ENCODE assay signal across 19 cellular contexts in the genomic region with DNA sequence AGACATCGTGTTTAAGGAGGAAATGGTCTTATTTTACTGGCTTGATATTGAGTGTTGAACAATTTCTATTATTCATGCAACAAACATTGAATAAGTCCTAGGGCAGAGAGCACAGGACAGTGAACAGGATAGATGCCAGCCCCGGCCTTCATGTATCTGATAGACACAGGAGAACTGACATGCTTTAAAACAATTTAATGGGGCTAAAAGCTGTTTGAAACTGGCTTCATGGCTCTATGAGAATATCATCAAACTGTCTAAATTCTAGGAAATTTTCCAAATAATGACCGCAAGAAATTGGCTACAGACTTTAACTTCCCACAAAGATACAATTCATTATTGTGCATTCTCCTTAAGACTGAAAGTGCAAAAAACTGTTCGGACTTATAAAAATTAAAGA.
DNase-seq lines count a peak whose midpoint lies in the region; FAIRE-seq and TF ChIP-seq lines count a peak whose summit lies in the region.
"Had no signal": no experiment of that assay in that cellular context is flagged by ENCODE, and none has a peak within 500 bp of the region (broad histone marks: within the 10 kb centered on the region; RNA-seq: fewer than 3 reads in every experiment).

No MANE protein-coding gene starts in this region.

- H3K4me1 Mint-ChIP-seq in astrocyte (ENCODE audit: low read depth, unreplicated experiment), result peaks cover 4% of the 10 kb centered on the region

- no peak for TF ChIP-seq EP300 in stomach (IDR thresholded peaks at IDR 0.05)

- H3K27ac Mint-ChIP-seq in astrocyte (ENCODE audit: unreplicated experiment), result no peak overlapping the region
- H3K27ac Mint-ChIP-seq: CD4-positive, alpha-beta T cell had no signal

- no peak overlapping the region for H3K4me3 ChIP-seq in astrocyte (ENCODE audit: insufficient read depth, low read depth, low read length)
- H3K4me3 ChIP-seq in stomach, result no peak overlapping the region
- H3K4me3 ChIP-seq: GM12878, HAP-1, SJCRH30 had no signal

- H3K4me2 ChIP-seq in astrocyte (ENCODE audit: low read length), result no peak overlapping the region

- H3K9me3 ChIP-seq in astrocyte (ENCODE audit: insufficient read depth, low read depth, low read length) (no peaks in the 10 kb centered on the region), stomach (no peaks in the 10 kb centered on the region)
- H3K9me3 ChIP-seq: BE2C, HAP-1, SJCRH30 had no signal

- H3K79me2 ChIP-seq in astrocyte (ENCODE audit: insufficient read depth, low read length), result no peaks in the 10 kb centered on the region

- H3K36me3 ChIP-seq in astrocyte (ENCODE audit: insufficient read depth, low read length) (no peaks in the 10 kb centered on the region), stomach (no peaks in the 10 kb centered on the region)
- H3K36me3 ChIP-seq: BE2C, HAP-1, SJCRH30 had no signal

- H3K4me3 Mint-ChIP-seq in astrocyte (ENCODE audit: unreplicated experiment), result no peak overlapping the region
- H3K4me3 Mint-ChIP-seq: CD4-positive, alpha-beta T cell had no signal

- H3K4me1 ChIP-seq in astrocyte (ENCODE audit: insufficient read depth, low read length), result no peaks in the 10 kb centered on the region
- no peaks in the 10 kb centered on the region for H3K4me1 ChIP-seq in stomach
- H3K4me1 ChIP-seq: BE2C, HAP-1, SJCRH30 had no signal

- H3K27me3 ChIP-seq in astrocyte (ENCODE audit: insufficient read depth, low read length), result no peaks in the 10 kb centered on the region
- no peaks in the 10 kb centered on the region for H3K27me3 ChIP-seq in stomach
- H3K27me3 ChIP-seq: BE2C, SJCRH30 had no signal

- peak; percentile 17 for DNase-seq in GM03348 (ENCODE audit: low spot score)
- peak; percentile 16 for DNase-seq in astrocyte (ENCODE audit: low read depth)
- DNase-seq in foreskin melanocyte, result peak; percentile 68
- DNase-seq in stromal cell of bone marrow (ENCODE audit: low read depth), result peak; percentile 20
- no peak for DNase-seq in NCI-H1105 (lab: John Stamatoyannopoulos, UW)
- DNase-seq in stomach, result no peak
- no peak for DNase-seq in NCI-H146 (lab: John Stamatoyannopoulos, UW)
- DNase-seq: BE2C; Calu3; CD4-positive, alpha-beta T cell; IMR-90; Karpas-422; NCI-H1930; NCI-H2171; NCI-H446; NCI-H69; SJCRH30 had no signal

- FAIRE-seq in astrocyte (lab: Jason Lieb, UNC), result no peak
- FAIRE-seq: GM12878 had no signal

- peaks cover 3% of the 10 kb centered on the region for H3K9me3 Mint-ChIP-seq in astrocyte (ENCODE audit: unreplicated experiment)

- H3K36me3 Mint-ChIP-seq in astrocyte (ENCODE audit: low read depth, unreplicated experiment), result no peaks in the 10 kb centered on the region

- H3K27ac ChIP-seq in astrocyte (ENCODE audit: low read depth, low read length) (no peak overlapping the region), stomach (no peak overlapping the region)
- H3K27ac ChIP-seq: SJCRH30 had no signal

- no peak for TF ChIP-seq POLR2A in stomach (IDR thresholded peaks at IDR 0.05)

- WGBS in stomach, 5 donors, result 65 to 89% (median 81%) methylated on average over 4 of the region's 4 CpGs

- no peaks in the 10 kb centered on the region for H3K27me3 Mint-ChIP-seq in astrocyte (ENCODE audit: low read depth, unreplicated experiment)

- no peak overlapping the region for H2AFZ ChIP-seq in astrocyte (ENCODE audit: low read depth, low read length)

- no peaks in the 10 kb centered on the region for H4K20me1 ChIP-seq in astrocyte (ENCODE audit: insufficient read depth, low read length)

- intact Hi-C loops in stomach (cut with DNase I; ENCODE audit: low total_unique reads), result no loop called here

- H3K9ac ChIP-seq in astrocyte (ENCODE audit: low read length), result no peak overlapping the region

- TF ChIP-seq CTCF in astrocyte (IDR thresholded peaks at IDR 0.05; ENCODE audit: insufficient read depth, low read depth, low read length) (no peak), stomach (IDR thresholded peaks at IDR 0.05) (no peak)

Comparison
In these comparisons a context has a peak if more than half of its experiments do, and no peak if none do; other contexts are left out.
1. DNase-seq: peak in GM03348 (single experiment), astrocyte (single experiment), foreskin melanocyte (single experiment) and stromal cell of bone marrow (single experiment); none in NCI-H1105 (single experiment), stomach (single experiment) and NCI-H146 (single experiment).